ENCODE assay signal across 8 cellular contexts in the genomic region with DNA sequence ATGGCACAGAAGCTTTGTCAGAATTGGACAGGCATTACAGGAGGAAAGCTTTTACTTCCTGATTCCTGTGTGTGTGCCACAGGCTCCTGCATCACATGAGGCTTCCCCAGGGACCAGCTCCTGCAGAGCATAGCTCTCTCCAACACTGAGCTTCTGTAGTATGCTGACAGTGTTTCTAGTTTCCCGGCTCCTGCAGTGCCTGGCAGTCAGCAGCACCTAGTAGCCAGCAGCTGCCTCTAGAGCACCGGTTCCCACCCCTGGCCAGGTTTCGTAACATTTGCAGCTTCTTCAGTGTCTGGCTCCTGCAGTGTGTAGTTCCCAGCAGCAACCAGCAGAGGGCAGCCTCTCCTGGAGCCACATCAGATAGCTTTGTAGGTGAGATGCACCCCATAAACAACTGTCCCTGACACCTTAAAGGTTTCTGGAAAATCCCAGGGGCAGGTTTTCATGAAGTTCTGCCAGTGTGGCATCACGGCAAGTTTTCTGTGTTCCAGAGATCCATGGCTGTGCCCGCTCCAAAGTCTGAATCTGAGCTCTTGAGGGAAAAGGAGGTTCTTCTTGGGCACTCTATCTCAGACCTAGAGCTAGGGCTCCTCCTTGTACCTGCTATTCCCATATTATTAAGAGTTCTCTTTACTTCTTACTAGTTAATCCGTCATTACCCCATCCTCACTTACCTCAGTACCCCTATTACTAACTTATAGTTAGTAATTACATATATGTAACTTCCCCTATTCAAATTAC. TPM values are rescaled to one million over a fixed set of nuclear protein-coding genes. Genes with fewer than 3 reads are reported as not detected.
DNase-seq lines count a peak whose midpoint lies in the region; FAIRE-seq and TF ChIP-seq lines count a peak whose summit lies in the region.

No MANE protein-coding gene starts in this region.

- no peaks in the 10 kb centered on the region for H4K20me1 ChIP-seq in Loucy (ENCODE audit: insufficient read depth, low read length, poor library complexity, severe bottlenecking)

- peak; percentile 99 for TF ChIP-seq CTCF in Loucy (conservative IDR thresholded peaks at IDR 0.05; ENCODE audit: low read length)
- peak; percentile 98 for TF ChIP-seq CTCF in osteocyte (IDR thresholded peaks at IDR 0.05)

- peak overlapping the region; percentile 40 for H3K9ac ChIP-seq in Loucy (ENCODE audit: low read depth, low read length, poor library complexity, severe bottlenecking)

- peaks cover 8% of the 10 kb centered on the region for H3K4me1 ChIP-seq in Loucy (ENCODE audit: insufficient read depth, low read length, poor library complexity, severe bottlenecking)
- no peaks in the 10 kb centered on the region for H3K4me1 ChIP-seq in thymus (ENCODE audit: control insufficient read depth, insufficient read depth, low read length)

- peak overlapping the region; percentile 3 for H3K27ac ChIP-seq in thymus (ENCODE audit: low read depth)

- H3K36me3 Mint-ChIP-seq in osteocyte (ENCODE audit: unreplicated experiment) = no peaks in the 10 kb centered on the region

- H3K9me3 ChIP-seq in Loucy (ENCODE audit: insufficient read depth, low read depth, low read length) (no peaks in the 10 kb centered on the region), thymus (ENCODE audit: control insufficient read depth) (no peaks in the 10 kb centered on the region)

- H3K27me3 ChIP-seq in H7 (ENCODE audit: control insufficient read depth, insufficient read depth, low read length) (no peaks in the 10 kb centered on the region), Loucy (ENCODE audit: insufficient read depth, low read length, poor library complexity, severe bottlenecking) (no peaks in the 10 kb centered on the region), thymus (ENCODE audit: control insufficient read depth, insufficient read depth) (no peaks in the 10 kb centered on the region)

- peak overlapping the region; percentile 96 for H2AFZ ChIP-seq in Loucy (ENCODE audit: low read length)

- no peaks in the 10 kb centered on the region for H3K36me3 ChIP-seq in H7 (replicated peaks; ENCODE audit: control insufficient read depth, insufficient read depth, low read length)
- H3K36me3 ChIP-seq in Loucy (ENCODE audit: insufficient read depth, low read length) = no peaks in the 10 kb centered on the region
- no peaks in the 10 kb centered on the region for H3K36me3 ChIP-seq in thymus (ENCODE audit: control insufficient read depth, insufficient read depth)

- FAIRE-seq in frontal cortex (lab: Jason Lieb, UNC) = no peak

- H3K4me1 Mint-ChIP-seq in osteocyte (ENCODE audit: unreplicated experiment) = peaks cover 16% of the 10 kb centered on the region

- peak overlapping the region; percentile 62 for H3K27ac Mint-ChIP-seq in osteocyte (ENCODE audit: unreplicated experiment)

- H3K9me3 Mint-ChIP-seq in osteocyte (ENCODE audit: unreplicated experiment) = no peaks in the 10 kb centered on the region

- no peaks in the 10 kb centered on the region for H3K9me2 ChIP-seq in Loucy (replicated peaks; ENCODE audit: low read depth, low read length)

- no peak overlapping the region for H3K4me3 ChIP-seq in H7 (ENCODE audit: insufficient read depth, low read depth, low read length)
- H3K4me3 ChIP-seq in Loucy (ENCODE audit: low read length, poor library complexity, severe bottlenecking) = peak overlapping the region; percentile 59
- H3K4me3 ChIP-seq in thymus (ENCODE audit: low read length) = no peak overlapping the region

- WGBS in thymus = 30% methylated on average over 6 of the region's 6 CpGs

- no peaks in the 10 kb centered on the region for H3K79me2 ChIP-seq in Loucy (ENCODE audit: insufficient read depth, low read length)

- H3F3A ChIP-seq in Loucy (ENCODE audit: low read depth) = no peaks in the 10 kb centered on the region

- H3K27me3 Mint-ChIP-seq in osteocyte (ENCODE audit: unreplicated experiment) = peaks cover 11% of the 10 kb centered on the region

- H3K4me2 ChIP-seq in Loucy (ENCODE audit: low read depth, low read length, poor library complexity, severe bottlenecking) = peak overlapping the region; percentile 76

- DNase-seq in GDM1 (lab: John Stamatoyannopoulos, UW) (peak; percentile 65), H7 (peak; percentile 88), SHP77 (lab: John Stamatoyannopoulos, UW) (peak; percentile 86), frontal cortex (ENCODE audit: low spot score in 2 of 2) (peak; percentile 33 to 72), osteocyte (ENCODE audit: extremely low spot score, unreplicated experiment) (peak; percentile 92)
- peak; percentile 63 to 77 (median 72) for DNase-seq in activated naive CD4-positive, alpha-beta T cell (lab: John Stamatoyannopoulos, UW)

- peak overlapping the region; percentile 59 for H3K4me3 Mint-ChIP-seq in osteocyte (ENCODE audit: unreplicated experiment)

RNA-seq across cellular contexts. Expression of gene TRA2B, which starts 5.7 kb away (rescaled TPM):
- total RNA-seq in H7 (2014; rRNA removed; shearing (Covaris generic)) = 204 and 252 TPM in 2 replicates
- total RNA-seq in frontal cortex (163 TPM), osteocyte (90.9 and 113 TPM in 2 replicates)
- polyA plus RNA-seq in thymus = 177 TPM
